8 cellular contexts compared by ENCODE assay signal in the genomic region with DNA sequence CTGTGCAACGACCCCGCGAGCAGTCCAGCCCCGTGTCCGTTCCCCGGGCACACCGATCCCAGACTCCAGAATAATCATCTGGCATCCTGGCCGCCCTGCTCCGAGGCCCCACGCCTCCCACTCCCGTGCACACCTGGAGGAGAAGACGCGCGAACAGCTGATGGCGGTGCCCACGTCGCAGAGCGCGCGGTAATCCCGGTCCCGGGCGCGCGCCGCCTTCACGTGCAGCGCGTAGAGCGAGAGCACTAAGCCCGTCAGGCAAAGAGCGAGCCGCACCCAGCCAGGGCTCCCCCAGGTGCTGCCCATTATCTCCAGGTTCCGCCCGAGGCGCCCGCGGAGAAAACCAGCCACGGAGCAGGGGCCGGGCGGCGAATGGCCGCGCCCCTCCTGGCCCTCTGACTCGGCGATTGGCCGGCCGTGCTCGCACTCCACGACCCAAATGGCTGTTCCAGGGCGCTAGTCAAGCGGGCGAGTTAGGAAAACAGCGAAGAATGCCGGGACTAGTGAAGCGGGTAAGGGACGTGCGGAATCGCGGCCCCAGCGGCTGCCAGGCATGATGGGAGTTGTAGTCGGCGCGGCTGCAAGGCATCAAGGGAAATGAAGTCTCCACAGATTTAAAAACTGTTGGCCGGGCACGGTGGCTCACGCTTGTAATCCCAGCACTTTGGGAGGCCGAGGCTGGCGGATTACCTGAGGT. TPM values are rescaled to one million over a fixed set of nuclear protein-coding genes. Genes with fewer than 3 reads are reported as not detected.
DNase-seq lines count a peak whose midpoint lies in the region; ATAC-seq, FAIRE-seq and TF ChIP-seq lines count a peak whose summit lies in the region.

A gene (minus strand): TSS at position 374 of the 697 bp plus-strand sequence. CDS start 68 bp downstream, at position 306.

- TF ChIP-seq CTCF in WI38 (IDR thresholded peaks at IDR 0.05; ENCODE audit: low read depth, low read length) (no peak), bronchial epithelial cell (IDR thresholded peaks at IDR 0.05; ENCODE audit: insufficient read depth, low read length, severe bottlenecking) (no peak)

- ATAC-seq in GM18868 (IDR thresholded peaks at IDR 0.05; ENCODE audit: unreplicated experiment) (peak; percentile 85), HG03108 (IDR thresholded peaks at IDR 0.05; ENCODE audit: unreplicated experiment) (peak; percentile 83)

- H3K4me3 ChIP-seq in WI38 (ENCODE audit: low read depth, low read length) (peak within 1 kb of the TSS; percentile 76), bronchial epithelial cell (ENCODE audit: low read depth, low read length) (peak within 1 kb of the TSS; percentile 77)

- in situ Hi-C loops in ACHN (cut with HindIII; ENCODE audit: low pct_ligation_motif_present, low pct_unique_long_range_greater_than_20kb, low sequenced_read_pairs): no loop called here

- no peaks in the 10 kb centered on the region for H3K27me3 ChIP-seq in bronchial epithelial cell (ENCODE audit: control insufficient read depth, insufficient read depth, low read length)

- DNase-seq in ACHN (peak; percentile 100), NCI-H2196 treated with DMSO at 0.1 percent for 48 hours (lab: John Stamatoyannopoulos, UW; ENCODE audit: unreplicated experiment) (peak; percentile 93), bronchial epithelial cell (ENCODE audit: low read depth) (peak; percentile 96), iPS-NIHi7 (ENCODE audit: extremely low spot score) (peak; percentile 95), smooth muscle cell of the brain vasculature (ENCODE audit: low read depth, low spot score) (peak; percentile 94)

- peaks cover 5% of the 10 kb centered on the region for H3K36me3 ChIP-seq in bronchial epithelial cell (ENCODE audit: control insufficient read depth, insufficient read depth, low read length)

- no peak for FAIRE-seq in bronchial epithelial cell (lab: Jason Lieb, UNC)

RNA-seq across cellular contexts. Expression of the gene that starts here (rescaled TPM):
- total RNA-seq in bronchial epithelial cell: 29.2 and 32.6 TPM in 2 replicates

Comparison
In these comparisons a context has a peak if more than half of its experiments do, and no peak if none do; other contexts are left out.
1. Peak in every context shown above with its lines: DNase-seq, ATAC-seq and H3K4me3 ChIP-seq.